ENCODE assay signal across 16 cellular contexts in the genomic region with DNA sequence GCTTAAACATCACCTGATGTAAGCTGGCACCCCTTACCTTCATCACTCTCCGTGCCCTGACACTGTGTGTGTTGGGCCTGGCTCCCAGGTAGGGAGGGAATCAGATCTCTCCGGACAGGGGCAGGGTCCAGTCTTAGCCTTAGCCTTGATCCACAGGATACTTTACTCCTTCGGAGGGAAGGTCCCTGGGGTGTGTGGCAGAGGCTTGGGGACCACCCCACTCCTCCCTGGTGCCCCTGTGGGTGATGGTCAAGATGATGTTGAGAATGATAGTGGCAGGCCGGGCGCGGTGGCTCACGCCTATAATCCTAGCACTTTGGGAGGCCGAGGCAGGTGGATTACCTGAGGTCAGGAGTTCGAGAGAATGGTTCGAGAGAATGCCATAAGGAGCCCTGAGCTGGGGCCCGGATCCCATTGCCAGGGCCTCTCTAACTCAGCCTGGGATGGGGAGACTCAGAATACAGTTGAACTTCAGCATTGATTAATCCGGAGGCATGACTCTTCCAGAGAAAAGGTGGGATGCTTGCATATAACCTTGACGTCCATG.
"Had no signal": no experiment of that assay in that cellular context is flagged by ENCODE, and none has a peak within 500 bp of the region (broad histone marks: within the 10 kb centered on the region; RNA-seq: fewer than 3 reads in every experiment).

No MANE protein-coding gene starts in this region.

- H3K36me3 ChIP-seq: adrenal gland, lower lobe of right lung, right lobe of liver, tibial artery had no signal

- ATAC-seq: lower lobe of right lung, right lobe of liver had no signal

- H3K4me3 ChIP-seq: adrenal gland, lower lobe of right lung, right lobe of liver, tibial artery had no signal

- H3K9me3 ChIP-seq: adrenal gland, lower lobe of right lung, right lobe of liver, tibial artery had no signal

- H3K36me3 Mint-ChIP-seq: natural killer cell treated with Interleukin-12 subunit alpha and Interleukin-12 subunit beta and Interleukin-15 and Interleukin-18, amount 100 ng/mL, for 72 hours had no signal

- H3K4me3 Mint-ChIP-seq: natural killer cell treated with Interleukin-12 subunit alpha and Interleukin-12 subunit beta and Interleukin-15 and Interleukin-18, amount 100 ng/mL, for 72 hours; T-helper 2 cell treated with Interferon-gamma antibody and Interleukin-4, amounts not matched to agents 5 μg/mL and 100 μg/mL, for 36 hours had no signal

- H3K27ac Mint-ChIP-seq: natural killer cell treated with Interleukin-12 subunit alpha and Interleukin-12 subunit beta and Interleukin-15 and Interleukin-18, amount 100 ng/mL, for 72 hours; T-helper 2 cell treated with Interferon-gamma antibody and Interleukin-4, amounts not matched to agents 5 μg/mL and 100 μg/mL, for 36 hours had no signal

- H3K9me3 Mint-ChIP-seq: natural killer cell treated with Interleukin-12 subunit alpha and Interleukin-12 subunit beta and Interleukin-15 and Interleukin-18, amount 100 ng/mL, for 72 hours; T-helper 2 cell treated with Interferon-gamma antibody and Interleukin-4, amounts not matched to agents 5 μg/mL and 100 μg/mL, for 36 hours had no signal

- H3K4me1 ChIP-seq: adrenal gland, lower lobe of right lung, right lobe of liver, tibial artery had no signal

- H3K27me3 ChIP-seq: adrenal gland, right lobe of liver had no signal

- H3K27ac ChIP-seq: adrenal gland, lower lobe of right lung, right lobe of liver, tibial artery had no signal

- DNase-seq: activated CD8-positive, alpha-beta memory T cell treated with anti-CD3 and anti-CD28 coated beads, Interleukin-2, amount 50 U/mL, for 4 hours; adrenal gland; cerebellar nuclear complex; effector CD4-positive, alpha-beta T cell; hypothalamus; islet precursor cell; lower lobe of right lung; small intestine; substantia nigra; tibial artery had no signal

- FAIRE-seq: astrocyte, frontal cortex, small intestine, TTC549 had no signal
